ENCODE assay signal across 11 cellular contexts in the genomic region with DNA sequence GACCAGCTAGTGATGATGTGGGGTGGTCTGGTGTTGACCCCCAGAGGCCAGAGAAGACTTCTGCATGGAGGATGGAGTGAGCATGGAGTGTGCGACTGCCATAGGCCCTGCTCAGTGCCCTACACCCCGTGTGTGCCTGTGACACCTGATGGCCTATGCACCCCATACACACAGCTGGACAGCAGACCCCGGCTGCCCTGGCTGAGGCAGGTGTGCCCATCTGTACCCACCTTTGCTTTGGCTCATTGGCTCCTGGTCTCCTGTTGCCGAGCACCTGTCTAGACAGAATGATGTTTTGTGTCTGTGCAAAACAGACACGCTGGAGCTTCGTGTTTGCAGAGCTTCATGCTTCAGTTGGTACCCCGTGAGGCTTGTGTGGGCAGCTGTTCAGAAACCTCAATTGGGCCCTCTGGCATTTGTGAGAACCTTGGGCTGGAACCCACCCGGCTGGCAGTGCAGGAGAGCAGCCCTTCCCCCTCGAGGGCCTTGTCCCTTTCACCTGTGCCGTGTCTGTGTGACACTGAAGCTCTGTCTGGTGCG.
DNase-seq lines count a peak whose midpoint lies in the region; ATAC-seq lines count a peak whose summit lies in the region.
"Had no signal": no experiment of that assay in that cellular context is flagged by ENCODE, and none has a peak within 500 bp of the region (broad histone marks: within the 10 kb centered on the region; RNA-seq: fewer than 3 reads in every experiment).

No MANE protein-coding gene starts in this region.

- H3K27ac Mint-ChIP-seq in stimulated activated effector memory CD8-positive, alpha-beta T cell treated with anti-CD3 and anti-CD28 coated beads, Interleukin-12 subunit alpha, Interleukin-12 subunit beta, amount 100 ng/mL, for 72 hours = peak overlapping the region; percentile 4
- H3K27ac Mint-ChIP-seq: activated naive CD8-positive, alpha-beta T cell treated with anti-CD3 and anti-CD28 coated beads, Interleukin-2, amount 10 ng/mL, durations not matched to agents 7 days and 5 days had no signal

- H3K36me3 Mint-ChIP-seq in stimulated activated effector memory CD8-positive, alpha-beta T cell treated with anti-CD3 and anti-CD28 coated beads, Interleukin-12 subunit alpha, Interleukin-12 subunit beta, amount 100 ng/mL, for 72 hours = peaks cover 6% of the 10 kb centered on the region

- DNase-seq in NCI-H1417 (lab: John Stamatoyannopoulos, UW) = peak; percentile 60 to 90 (median 79)
- no peak for DNase-seq in NCI-H1417 treated with DMSO at 0.1 percent for 48 hours (lab: John Stamatoyannopoulos, UW)
- peak; percentile 83 for DNase-seq in NCI-H345 treated with DMSO at 0.1 percent for 48 hours (lab: John Stamatoyannopoulos, UW; ENCODE audit: unreplicated experiment)
- no peak for DNase-seq in stimulated activated effector memory CD8-positive, alpha-beta T cell treated with anti-CD3 and anti-CD28 coated beads, Interleukin-12 subunit alpha, Interleukin-12 subunit beta, amount 100 ng/mL, for 72 hours (ENCODE audit: low spot score in 2 of 2)
- no peak for DNase-seq in AG08395 (ENCODE audit: low spot score)
- DNase-seq in retina = no peak
- DNase-seq: activated naive CD8-positive, alpha-beta T cell treated with anti-CD3 and anti-CD28 coated beads, Interleukin-2, amount 10 ng/mL, durations not matched to agents 7 days and 5 days; T1000; tibial artery had no signal

- H3K9me3 Mint-ChIP-seq in stimulated activated effector memory CD8-positive, alpha-beta T cell treated with anti-CD3 and anti-CD28 coated beads, Interleukin-12 subunit alpha, Interleukin-12 subunit beta, amount 100 ng/mL, for 72 hours = no peaks in the 10 kb centered on the region
- H3K9me3 Mint-ChIP-seq: activated naive CD8-positive, alpha-beta T cell treated with anti-CD3 and anti-CD28 coated beads, Interleukin-2, amount 10 ng/mL, durations not matched to agents 7 days and 5 days had no signal

- peak overlapping the region; percentile 4 for H3K27ac ChIP-seq in cingulate gyrus (ENCODE audit: low read depth, low read length)

- no peak for ATAC-seq in stimulated activated effector memory CD8-positive, alpha-beta T cell treated with anti-CD3 and anti-CD28 coated beads, Interleukin-12 subunit alpha, Interleukin-12 subunit beta, amount 100 ng/mL, for 72 hours
- ATAC-seq in GM21423 (IDR thresholded peaks at IDR 0.05; ENCODE audit: unreplicated experiment) = no peak

- no peak overlapping the region for H3K4me3 Mint-ChIP-seq in stimulated activated effector memory CD8-positive, alpha-beta T cell treated with anti-CD3 and anti-CD28 coated beads, Interleukin-12 subunit alpha, Interleukin-12 subunit beta, amount 100 ng/mL, for 72 hours
- H3K4me3 Mint-ChIP-seq: activated naive CD8-positive, alpha-beta T cell treated with anti-CD3 and anti-CD28 coated beads, Interleukin-2, amount 10 ng/mL, durations not matched to agents 7 days and 5 days had no signal

- peaks cover 35% of the 10 kb centered on the region for H3K4me1 Mint-ChIP-seq in stimulated activated effector memory CD8-positive, alpha-beta T cell treated with anti-CD3 and anti-CD28 coated beads, Interleukin-12 subunit alpha, Interleukin-12 subunit beta, amount 100 ng/mL, for 72 hours
- H3K4me1 Mint-ChIP-seq: activated naive CD8-positive, alpha-beta T cell treated with anti-CD3 and anti-CD28 coated beads, Interleukin-2, amount 10 ng/mL, durations not matched to agents 7 days and 5 days had no signal

Comparison
In these comparisons a context has a peak if more than half of its experiments do, and no peak if none do; other contexts are left out.
1. DNase-seq: peak in NCI-H1417 (3 of 3) and NCI-H345 treated with DMSO at 0.1 percent for 48 hours (single experiment); none in NCI-H1417 treated with DMSO at 0.1 percent for 48 hours (single experiment), stimulated activated effector memory CD8-positive, alpha-beta T cell treated with anti-CD3 and anti-CD28 coated beads, Interleukin-12 subunit alpha, Interleukin-12 subunit beta, amount 100 ng/mL, for 72 hours (0 of 2), AG08395 (single experiment) and retina (single experiment).